ENCODE assay signal across 22 cellular contexts in the genomic region with DNA sequence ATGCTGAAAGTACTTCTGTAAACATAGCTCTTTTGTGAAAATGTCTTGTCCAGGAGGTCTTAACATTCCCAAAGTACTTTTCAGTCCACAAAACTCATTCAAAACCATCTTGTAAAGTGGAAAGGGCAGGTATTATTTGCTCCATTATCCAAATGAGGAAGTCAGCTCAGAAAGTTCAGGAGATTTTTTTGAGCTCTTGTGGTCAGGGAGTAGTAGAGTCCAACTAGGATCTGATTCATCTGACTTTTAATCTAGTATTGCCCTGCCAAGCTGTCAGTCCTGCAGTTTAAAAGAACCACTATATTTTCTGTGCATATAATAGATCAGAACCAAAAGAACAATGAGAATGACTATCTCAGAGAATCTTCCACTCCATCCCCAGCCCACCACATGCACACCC.
"Had no signal": no experiment of that assay in that cellular context is flagged by ENCODE, and none has a peak within 500 bp of the region (broad histone marks: within the 10 kb centered on the region; RNA-seq: fewer than 3 reads in every experiment).

No MANE protein-coding gene starts in this region.

- ATAC-seq: activated CD8-positive, alpha-beta T cell treated with anti-CD3 and anti-CD28 coated beads, Interleukin-2, amount 10 ng/mL, durations not matched to agents 7 days and 5 days; activated naive CD4-positive, alpha-beta T cell treated with anti-CD3 and anti-CD28 coated beads, Interleukin-2, amount 50 U/mL, for 72 hours; heart right ventricle; left colon; lower lobe of right lung; sciatic nerve; stimulated activated naive B cell treated with anti-CD40 and anti-IgM and Interleukin-4, amounts not matched to agents 10 μg/mL and 1 μg/mL and 100 μg/mL, for 72 hours had no signal

- H3K9me3 Mint-ChIP-seq: activated naive CD4-positive, alpha-beta T cell treated with anti-CD3 and anti-CD28 coated beads, Interleukin-2, amount 50 U/mL, for 72 hours; activated T-helper 1 cell treated with anti-CD3 and anti-CD28 coated beads, Interleukin-12 subunit alpha, Interleukin-12 subunit beta, Interleukin-2, Interleukin-4 antibody, amounts not matched to agents 30 ng/mL and 10 ng/mL and 1 ng/mL, durations not matched to agents 14 hours and 24 hours and 36 hours; endodermal cell; stimulated activated naive B cell treated with anti-CD40 and anti-IgM and Interleukin-4, amounts not matched to agents 10 μg/mL and 1 μg/mL and 100 μg/mL, for 72 hours had no signal

- H3K27me3 ChIP-seq: adrenal gland, vagina had no signal

- H3K27ac Mint-ChIP-seq: activated CD8-positive, alpha-beta T cell treated with anti-CD3 and anti-CD28 coated beads, Interleukin-2, amount 10 ng/mL, durations not matched to agents 7 days and 5 days; activated naive CD4-positive, alpha-beta T cell treated with anti-CD3 and anti-CD28 coated beads, Interleukin-2, amount 50 U/mL, for 72 hours; activated T-helper 1 cell treated with anti-CD3 and anti-CD28 coated beads, Interleukin-12 subunit alpha, Interleukin-12 subunit beta, Interleukin-2, Interleukin-4 antibody, amounts not matched to agents 30 ng/mL and 10 ng/mL and 1 ng/mL, durations not matched to agents 14 hours and 24 hours and 36 hours; endodermal cell; naive B cell; stimulated activated naive B cell treated with anti-CD40 and anti-IgM and Interleukin-4, amounts not matched to agents 10 μg/mL and 1 μg/mL and 100 μg/mL, for 72 hours; type B pancreatic cell had no signal

- H3K4me3 Mint-ChIP-seq: activated CD8-positive, alpha-beta T cell treated with anti-CD3 and anti-CD28 coated beads, Interleukin-2, amount 10 ng/mL, durations not matched to agents 7 days and 5 days; activated T-helper 1 cell treated with anti-CD3 and anti-CD28 coated beads, Interleukin-12 subunit alpha, Interleukin-12 subunit beta, Interleukin-2, Interleukin-4 antibody, amounts not matched to agents 30 ng/mL and 10 ng/mL and 1 ng/mL, durations not matched to agents 14 hours and 24 hours and 36 hours; endodermal cell; naive B cell; stimulated activated naive B cell treated with anti-CD40 and anti-IgM and Interleukin-4, amounts not matched to agents 10 μg/mL and 1 μg/mL and 100 μg/mL, for 72 hours; type B pancreatic cell had no signal

- H3K4me1 Mint-ChIP-seq: endodermal cell, naive B cell had no signal

- H3K36me3 ChIP-seq: adrenal gland, esophagus squamous epithelium, heart right ventricle, lower lobe of right lung, thoracic aorta, vagina had no signal

- H3K4me3 ChIP-seq: adrenal gland, coronary artery, esophagus squamous epithelium, heart right ventricle, lower lobe of right lung, smooth muscle cell, thoracic aorta, vagina had no signal

- DNase-seq: activated CD4-positive, alpha-beta T cell treated with anti-CD3 and anti-CD28 coated beads for 1 hour; activated CD4-positive, alpha-beta T cell treated with anti-CD3 and anti-CD28 coated beads, Interleukin-2, amount 50 U/mL, for 1 hour; activated CD8-positive, alpha-beta T cell treated with anti-CD3 and anti-CD28 coated beads, Interleukin-2, amount 10 ng/mL, durations not matched to agents 7 days and 5 days; activated gamma-delta T cell treated with Interleukin-2 at 50 U/mL for 16 hours; adrenal gland; endodermal cell; esophagus squamous epithelium; heart right ventricle; left colon; lower lobe of right lung; mesendoderm; naive B cell; stimulated activated CD4-positive, alpha-beta T cell treated with anti-CD3 and anti-CD28 coated beads, Interleukin-15, amount 100 ng/mL, for 24 hours; stimulated activated naive B cell treated with anti-CD40 and anti-IgM and Interleukin-4, amounts not matched to agents 10 μg/mL and 1 μg/mL and 100 μg/mL, for 72 hours had no signal

- H3K27ac ChIP-seq: adrenal gland, coronary artery, esophagus squamous epithelium, heart right ventricle, lower lobe of right lung, thoracic aorta, vagina had no signal

- H3K4me2 ChIP-seq: smooth muscle cell had no signal

- H3K9me3 ChIP-seq: adrenal gland, esophagus squamous epithelium, heart right ventricle, lower lobe of right lung, thoracic aorta, vagina had no signal

- H3K4me1 ChIP-seq: adrenal gland, heart right ventricle, lower lobe of right lung, vagina had no signal

- H3K36me3 Mint-ChIP-seq: activated naive CD4-positive, alpha-beta T cell treated with anti-CD3 and anti-CD28 coated beads, Interleukin-2, amount 50 U/mL, for 72 hours; naive B cell; stimulated activated naive B cell treated with anti-CD40 and anti-IgM and Interleukin-4, amounts not matched to agents 10 μg/mL and 1 μg/mL and 100 μg/mL, for 72 hours; type B pancreatic cell had no signal
